In genomic region chr3:126900859-126901540, GRCh38 we compare ENCODE assay signal across 18 cellular contexts.
"Had no signal": no experiment of that assay in that cellular context is flagged by ENCODE, and none has a peak within 500 bp of the region (broad histone marks: within the 10 kb centered on the region; RNA-seq: fewer than 3 reads in every experiment).

No MANE protein-coding gene starts in this region.

- H3K27me3 ChIP-seq: colonic mucosa, tibial nerve, vagina had no signal

- H3K4me1 Mint-ChIP-seq: activated CD4-positive, alpha-beta T cell treated with anti-CD3 and anti-CD28 coated beads for 36 hours; activated CD8-positive, alpha-beta memory T cell treated with anti-CD3 and anti-CD28 coated beads, Interleukin-2, amount 10 ng/mL, durations not matched to agents 7 days and 5 days; stimulated activated effector memory CD8-positive, alpha-beta T cell treated with anti-CD3 and anti-CD28 coated beads, Interleukin-12 subunit alpha, Interleukin-12 subunit beta, amount 100 ng/mL, for 72 hours had no signal

- H3K4me1 ChIP-seq: colonic mucosa, vagina had no signal

- H3K36me3 ChIP-seq: colonic mucosa, tibial nerve, vagina had no signal

- H3K4me3 Mint-ChIP-seq: activated CD4-positive, alpha-beta memory T cell treated with anti-CD3 and anti-CD28 coated beads for 36 hours; activated CD4-positive, alpha-beta T cell treated with anti-CD3 and anti-CD28 coated beads for 36 hours; activated CD8-positive, alpha-beta memory T cell treated with anti-CD3 and anti-CD28 coated beads, Interleukin-2, amount 10 ng/mL, durations not matched to agents 7 days and 5 days; neural crest cell; stimulated activated effector memory CD8-positive, alpha-beta T cell treated with anti-CD3 and anti-CD28 coated beads, Interleukin-12 subunit alpha, Interleukin-12 subunit beta, amount 100 ng/mL, for 72 hours; T-helper 17 cell had no signal

- ATAC-seq: activated CD4-positive, alpha-beta T cell treated with anti-CD3 and anti-CD28 coated beads for 36 hours; activated CD8-positive, alpha-beta memory T cell treated with anti-CD3 and anti-CD28 coated beads, Interleukin-2, amount 10 ng/mL, durations not matched to agents 7 days and 5 days; stimulated activated effector memory CD8-positive, alpha-beta T cell treated with anti-CD3 and anti-CD28 coated beads, Interleukin-12 subunit alpha, Interleukin-12 subunit beta, amount 100 ng/mL, for 72 hours; T-helper 17 cell had no signal

- H3K9me3 Mint-ChIP-seq: activated CD4-positive, alpha-beta memory T cell treated with anti-CD3 and anti-CD28 coated beads for 36 hours; activated T-helper 2 cell treated with anti-CD3 and anti-CD28 coated beads, Interferon-gamma antibody, Interleukin-2, Interleukin-4, amounts not matched to agents 10 μg/mL and 5 μg/mL and 100 μg/mL, durations not matched to agents 14 hours and 24 hours and 36 hours; neural crest cell; stimulated activated effector memory CD8-positive, alpha-beta T cell treated with anti-CD3 and anti-CD28 coated beads, Interleukin-12 subunit alpha, Interleukin-12 subunit beta, amount 100 ng/mL, for 72 hours had no signal

- H3K9me3 ChIP-seq: colonic mucosa, tibial nerve, vagina had no signal

- H3K27ac Mint-ChIP-seq: activated CD4-positive, alpha-beta memory T cell treated with anti-CD3 and anti-CD28 coated beads for 36 hours; activated CD4-positive, alpha-beta T cell treated with anti-CD3 and anti-CD28 coated beads for 36 hours; activated CD8-positive, alpha-beta memory T cell treated with anti-CD3 and anti-CD28 coated beads, Interleukin-2, amount 10 ng/mL, durations not matched to agents 7 days and 5 days; activated T-helper 2 cell treated with anti-CD3 and anti-CD28 coated beads, Interferon-gamma antibody, Interleukin-2, Interleukin-4, amounts not matched to agents 10 μg/mL and 5 μg/mL and 100 μg/mL, durations not matched to agents 14 hours and 24 hours and 36 hours; stimulated activated effector memory CD8-positive, alpha-beta T cell treated with anti-CD3 and anti-CD28 coated beads, Interleukin-12 subunit alpha, Interleukin-12 subunit beta, amount 100 ng/mL, for 72 hours; T-helper 17 cell had no signal

- H3K27ac ChIP-seq: colonic mucosa, tibial nerve, vagina had no signal

- FAIRE-seq: endometrium had no signal

- H3K4me3 ChIP-seq: colonic mucosa, lung, tibial nerve, vagina had no signal

- H3K36me3 Mint-ChIP-seq: activated CD4-positive, alpha-beta memory T cell treated with anti-CD3 and anti-CD28 coated beads for 36 hours; activated CD8-positive, alpha-beta memory T cell treated with anti-CD3 and anti-CD28 coated beads, Interleukin-2, amount 10 ng/mL, durations not matched to agents 7 days and 5 days had no signal

- DNase-seq: activated CD4-positive, alpha-beta memory T cell treated with anti-CD3 and anti-CD28 coated beads for 36 hours; activated CD4-positive, alpha-beta T cell treated with anti-CD3 and anti-CD28 coated beads for 36 hours; activated CD8-positive, alpha-beta memory T cell treated with anti-CD3 and anti-CD28 coated beads, Interleukin-2, amount 10 ng/mL, durations not matched to agents 7 days and 5 days; activated naive CD4-positive, alpha-beta T cell treated with anti-CD3 and anti-CD28 coated beads, Interleukin-2, amount 50 U/mL, for 16 hours; activated T-cell treated with anti-CD3 and anti-CD28 coated beads, Interleukin-2, amount 50 U/mL, for 1 hour; caudate nucleus; colonic mucosa; hypothalamus; kidney glomerular epithelial cell; midbrain; T-helper 17 cell had no signal

- H3K27me3 Mint-ChIP-seq: activated CD4-positive, alpha-beta memory T cell treated with anti-CD3 and anti-CD28 coated beads for 36 hours; activated CD4-positive, alpha-beta T cell treated with anti-CD3 and anti-CD28 coated beads for 36 hours; activated CD8-positive, alpha-beta memory T cell treated with anti-CD3 and anti-CD28 coated beads, Interleukin-2, amount 10 ng/mL, durations not matched to agents 7 days and 5 days; T-helper 17 cell had no signal
